ENCODE assay signal across 9 cellular contexts in the genomic region with DNA sequence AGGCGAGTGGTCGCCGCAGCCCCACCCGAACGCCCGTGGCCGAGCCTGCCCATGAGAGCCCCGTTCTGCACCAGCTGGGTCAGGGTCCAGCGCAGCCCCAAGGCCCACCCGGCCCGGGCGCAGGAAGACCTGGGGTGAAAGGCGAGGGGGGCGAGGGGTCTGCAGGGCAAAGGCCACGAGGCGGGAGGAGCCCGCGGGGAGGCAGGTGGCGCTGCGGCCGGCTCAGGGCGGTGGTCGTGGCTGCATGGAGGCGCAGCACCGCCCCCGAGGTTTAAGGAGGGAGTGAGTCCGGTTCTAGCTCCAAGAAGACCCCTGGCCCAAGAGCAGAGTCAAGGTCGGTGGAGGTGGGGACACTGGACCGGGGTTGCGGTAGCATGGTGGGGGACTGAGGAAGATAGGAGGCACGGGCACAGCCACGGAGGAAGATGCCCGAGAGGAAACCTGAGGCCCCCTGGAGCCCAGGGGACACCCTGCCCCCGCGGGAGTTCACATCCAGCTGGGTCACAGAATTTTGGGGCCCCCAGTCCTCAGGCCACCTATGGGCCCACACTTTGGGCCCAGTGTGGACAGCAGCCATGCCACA. TPM values are rescaled to one million over a fixed set of nuclear protein-coding genes. Genes with fewer than 3 reads are reported as not detected.
DNase-seq lines count a peak whose midpoint lies in the region; ATAC-seq and TF ChIP-seq lines count a peak whose summit lies in the region.
"Had no signal": no experiment of that assay in that cellular context is flagged by ENCODE, and none has a peak within 500 bp of the region (broad histone marks: within the 10 kb centered on the region; RNA-seq: fewer than 3 reads in every experiment).

No MANE protein-coding gene starts in this region.

- intact Hi-C loops in esophagus squamous epithelium (cut with DNase I) (no loop called here), psoas muscle (cut with DNase I) (loop anchor here (2.0 to 10.0 kb wide), 5 partner anchors 51 to 253 kb away; a partner anchor contains a TSS)

- TF ChIP-seq CTCF in GM12864 (IDR thresholded peaks at IDR 0.05; ENCODE audit: low read depth, low read length, missing control alignments): no peak
- no peak for TF ChIP-seq CTCF in esophagus squamous epithelium (IDR thresholded peaks at IDR 0.05)
- TF ChIP-seq CTCF in psoas muscle (IDR thresholded peaks at IDR 0.05): no peak
- TF ChIP-seq CTCF in type B pancreatic cell (conservative IDR thresholded peaks at IDR 0.05): no peak

- WGBS in esophagus squamous epithelium, 2 donors: 33% methylated on average over 6 of the region's 35 CpGs; no CpG with 5 or more reads in 1 of the 2 donors
- 8 to 14% (median 10%) methylated on average over 31 to 35 of the region's 35 CpGs for WGBS in psoas muscle, 3 donors

- peak overlapping the region; percentile 92 for H3K4me3 ChIP-seq in GM12864 (ENCODE audit: low read depth, low read length)
- H3K4me3 ChIP-seq in SJCRH30: peak overlapping the region; percentile 66
- H3K4me3 ChIP-seq in esophagus squamous epithelium: peak overlapping the region; percentile 42 to 80 (median 72)
- H3K4me3 ChIP-seq in psoas muscle: peak overlapping the region; percentile 70

- no peaks in the 10 kb centered on the region for H3K4me1 Mint-ChIP-seq in type B pancreatic cell (ENCODE audit: unreplicated experiment)
- H3K4me1 Mint-ChIP-seq: nephron had no signal

- no peak for TF ChIP-seq POLR2A in esophagus squamous epithelium (IDR thresholded peaks at IDR 0.05)

- no peaks in the 10 kb centered on the region for H3K9me3 Mint-ChIP-seq in type B pancreatic cell
- H3K9me3 Mint-ChIP-seq: nephron had no signal

- H3K9me3 ChIP-seq in SJCRH30 (replicated peaks): no peaks in the 10 kb centered on the region
- no peaks in the 10 kb centered on the region for H3K9me3 ChIP-seq in esophagus squamous epithelium
- H3K9me3 ChIP-seq in psoas muscle: no peaks in the 10 kb centered on the region

- ATAC-seq in psoas muscle (peak in 3 of 4 donors; percentile 3 to 11 (median 5)), GM18511 (IDR thresholded peaks at IDR 0.05; ENCODE audit: unreplicated experiment) (no peak)

- H3K4me1 ChIP-seq in SJCRH30: peaks cover 6% of the 10 kb centered on the region; the same call in 1 of the 2 replicates
- peaks cover 22 to 60% (median 23%) of the 10 kb centered on the region in 3 donors for H3K4me1 ChIP-seq in esophagus squamous epithelium
- peaks cover 21% of the 10 kb centered on the region for H3K4me1 ChIP-seq in psoas muscle

- H3K36me3 Mint-ChIP-seq in type B pancreatic cell: no peaks in the 10 kb centered on the region

- H3K27me3 Mint-ChIP-seq in type B pancreatic cell: no peaks in the 10 kb centered on the region

- DNase-seq in GM12864 (ENCODE audit: low read depth) (no peak), SJCRH30 (no peak), esophagus squamous epithelium (lab: John Stamatoyannopoulos, UW) (no peak), psoas muscle (no peak), NCI-H1436 treated with DMSO at 0.1 percent for 48 hours (lab: John Stamatoyannopoulos, UW) (no peak), NCI-H748 treated with DMSO at 0.1 percent for 48 hours (lab: John Stamatoyannopoulos, UW) (no peak), type B pancreatic cell (ENCODE audit: extremely low spot score, unreplicated experiment) (no peak)

- no peak overlapping the region for H3K27ac Mint-ChIP-seq in type B pancreatic cell
- H3K27ac Mint-ChIP-seq: nephron had no signal

- no peaks in the 10 kb centered on the region for H3K27me3 ChIP-seq in SJCRH30
- H3K27me3 ChIP-seq in esophagus squamous epithelium: peaks cover 0 to 5% (median 0%) of the 10 kb centered on the region in 4 donors
- no peaks in the 10 kb centered on the region for H3K27me3 ChIP-seq in psoas muscle (ENCODE audit: insufficient read depth in 3 of 3, low read length in 2 of 3)

- H3K36me3 ChIP-seq in SJCRH30 (peaks cover 10% of the 10 kb centered on the region), esophagus squamous epithelium (peaks cover 0 to 16% (median under 1%) of the 10 kb centered on the region in 3 donors), psoas muscle (ENCODE audit: insufficient read depth in 1 of 2, low read depth in 1 of 2) (peaks cover 0 to 65% of the 10 kb centered on the region in 2 donors)

- H3K27ac ChIP-seq in SJCRH30: no peak overlapping the region
- H3K27ac ChIP-seq in esophagus squamous epithelium: peak overlapping the region; percentile 46 to 82 (median 72)
- H3K27ac ChIP-seq in psoas muscle: peak overlapping the region; percentile 63

- H3K4me3 Mint-ChIP-seq in type B pancreatic cell: no peak overlapping the region

RNA-seq across cellular contexts. Expression of a gene that starts 0.5 kb away (rescaled TPM):
- total RNA-seq in SJCRH30 (2014; rRNA removed; shearing (Covaris generic)): 11.2 and 21.4 TPM in 2 replicates
- total RNA-seq in esophagus squamous epithelium (10 to 100 TPM; 18.2 to 46.3 (median 35.6) TPM), psoas muscle (10 to 100 TPM; 13.5 to 19.4 (median 15.3) TPM), type B pancreatic cell (ENCODE audit: low replicate concordance) (29.5 and 37.1 TPM in 2 replicates)
- 1 to 10 TPM; 4.3 to 5.3 (median 5.1) TPM for polyA plus RNA-seq in psoas muscle

RNA-seq across cellular contexts. Expression of a gene that starts 6.7 kb away (rescaled TPM):
- total RNA-seq in SJCRH30 (2014; rRNA removed; shearing (Covaris generic)): 27.8 and 40.2 TPM in 2 replicates
- 10 to 100 TPM; 20.3 to 44.3 (median 32.2) TPM for total RNA-seq in esophagus squamous epithelium
- total RNA-seq in psoas muscle: 10 to 100 TPM; 18.0 to 21.8 (median 19.0) TPM
- 10 to 100 TPM in 2 of 3 donors, 1 to 10 TPM in 1; 9.5 to 11.2 (median 10.6) TPM for polyA plus RNA-seq in psoas muscle
- total RNA-seq in type B pancreatic cell (ENCODE audit: low replicate concordance): 43.0 and 51.4 TPM in 2 replicates

RNA-seq across cellular contexts. Expression of a gene that starts 9.9 kb away (rescaled TPM):
- 52.0 and 54.0 TPM in 2 replicates for total RNA-seq in SJCRH30 (2014; rRNA removed; shearing (Covaris generic))
- 1 to 10 TPM in 3 of 4 donors, under 1 TPM in 1; 0.19 to 6.9 (median 2.3) TPM for total RNA-seq in esophagus squamous epithelium
- total RNA-seq in psoas muscle: 100 to 1,000 TPM; 107 to 178 (median 145) TPM
- 100 to 1,000 TPM in 2 of 3 donors, 10 to 100 TPM in 1; 57.4 to 148 (median 131) TPM for polyA plus RNA-seq in psoas muscle
- 11.4 and 31.3 TPM in 2 replicates for total RNA-seq in type B pancreatic cell (ENCODE audit: low replicate concordance)

RNA-seq across cellular contexts. Expression of a gene that starts 18.6 kb away (rescaled TPM):
- total RNA-seq in SJCRH30 (2014; rRNA removed; shearing (Covaris generic)): 3.2 and 4.2 TPM in 2 replicates
- total RNA-seq in esophagus squamous epithelium (1 to 10 TPM; 2.4 to 5.7 (median 3.5) TPM), psoas muscle (1 to 10 TPM; 4.4 to 6.3 (median 5.4) TPM), type B pancreatic cell (ENCODE audit: low replicate concordance) (4.0 and 7.4 TPM in 2 replicates)
- 1 to 10 TPM; 1.7 to 5.3 (median 4.0) TPM for polyA plus RNA-seq in psoas muscle

RNA-seq across cellular contexts. Expression of a gene that starts 50.8 kb away (rescaled TPM):
- total RNA-seq in SJCRH30 (2014; rRNA removed; shearing (Covaris generic)): 15.4 and 16.4 TPM in 2 replicates
- 10 to 100 TPM; 23.9 to 36.3 (median 27.0) TPM for total RNA-seq in esophagus squamous epithelium
- total RNA-seq in psoas muscle: 10 to 100 TPM in 3 of 4 donors, 1 to 10 TPM in 1; 10.0 to 26.6 (median 15.9) TPM
- polyA plus RNA-seq in psoas muscle: 10 to 100 TPM; 18.0 to 22.3 (median 20.6) TPM
- total RNA-seq in type B pancreatic cell (ENCODE audit: low replicate concordance): 23.8 and 28.5 TPM in 2 replicates
